In the genomic region with DNA sequence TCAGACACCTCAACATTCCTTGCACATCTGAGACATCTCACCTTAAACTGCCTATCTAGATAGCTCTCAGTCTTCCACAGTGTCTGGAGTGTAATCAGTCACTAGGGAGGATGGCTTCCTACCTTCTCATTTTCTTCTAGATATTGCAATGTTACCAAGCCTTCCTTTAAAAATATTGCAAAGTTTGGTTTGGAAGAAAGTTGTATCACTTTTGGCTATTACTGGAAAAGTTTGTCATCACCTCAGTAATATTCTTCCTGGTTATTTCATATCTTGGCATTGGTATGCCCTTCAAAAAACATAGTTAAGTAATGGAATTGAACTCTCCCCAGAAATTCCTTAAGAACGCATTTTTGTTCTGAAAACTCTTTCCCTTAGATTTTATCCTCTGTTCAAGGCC, we compare ENCODE assay signal across 25 cellular contexts.
"Had no signal": no experiment of that assay in that cellular context is flagged by ENCODE, and none has a peak within 500 bp of the region (broad histone marks: within the 10 kb centered on the region; RNA-seq: fewer than 3 reads in every experiment).

No MANE protein-coding gene starts in this region.

- FAIRE-seq: endothelial cell of umbilical vein, TTC549 had no signal

- DNase-seq: activated CD4-positive, alpha-beta T cell treated with anti-CD3 and anti-CD28 coated beads for 1 hour; activated gamma-delta T cell treated with Interleukin-2 at 50 U/mL for 16 hours; activated T-cell treated with anti-CD3 and anti-CD28 coated beads, Interleukin-2, amount 50 U/mL, for 1 hour; colonic mucosa; dorsolateral prefrontal cortex; effector memory CD8-positive, alpha-beta T cell; heart left ventricle; islet precursor cell; left colon; lower lobe of right lung; naive thymus-derived CD4-positive, alpha-beta T cell; occipital lobe; stimulated activated CD4-positive, alpha-beta T cell treated with anti-CD3 and anti-CD28 coated beads, Interleukin-2, amount 100 ng/mL, for 48 hours; stimulated activated CD8-positive, alpha-beta memory T cell treated with anti-CD3 and anti-CD28 coated beads, Interleukin-4, amount 100 ng/mL, for 48 hours; stimulated activated naive CD4-positive, alpha-beta T cell; T-cell; thyroid gland; upper lobe of right lung had no signal

- H3K4me3 ChIP-seq: ascending aorta, colonic mucosa, dorsolateral prefrontal cortex, heart left ventricle, lower lobe of right lung, thyroid gland, upper lobe of right lung had no signal

- H3K9me3 ChIP-seq: ascending aorta, colonic mucosa, lower lobe of right lung, thyroid gland, upper lobe of right lung had no signal

- H3K36me3 ChIP-seq: ascending aorta, colonic mucosa, heart left ventricle, lower lobe of right lung, thyroid gland, upper lobe of right lung had no signal

- H3K4me1 Mint-ChIP-seq: activated naive CD4-positive, alpha-beta T cell treated with anti-CD3 and anti-CD28 coated beads, Interleukin-2, amount 50 U/mL, for 24 hours; central memory CD8-positive, alpha-beta T cell; naive thymus-derived CD4-positive, alpha-beta T cell; neural crest cell; T-cell had no signal

- H3K27ac ChIP-seq: ascending aorta, colonic mucosa, dorsolateral prefrontal cortex, lower lobe of right lung, thyroid gland, upper lobe of right lung had no signal

- H3K9me3 Mint-ChIP-seq: neural crest cell had no signal

- H3K36me3 Mint-ChIP-seq: activated naive CD4-positive, alpha-beta T cell treated with anti-CD3 and anti-CD28 coated beads, Interleukin-2, amount 50 U/mL, for 24 hours; naive thymus-derived CD4-positive, alpha-beta T cell; T-cell had no signal

- H3K4me1 ChIP-seq: ascending aorta, colonic mucosa, lower lobe of right lung, thyroid gland, upper lobe of right lung had no signal

- H3K27me3 Mint-ChIP-seq: activated naive CD4-positive, alpha-beta T cell treated with anti-CD3 and anti-CD28 coated beads, Interleukin-2, amount 50 U/mL, for 24 hours; central memory CD8-positive, alpha-beta T cell; effector memory CD8-positive, alpha-beta T cell; naive thymus-derived CD4-positive, alpha-beta T cell; T-cell had no signal

- ATAC-seq: effector memory CD8-positive, alpha-beta T cell; esophagus mucosa; left colon; lower lobe of right lung; naive thymus-derived CD4-positive, alpha-beta T cell; T-cell; upper lobe of right lung had no signal

- H3K27me3 ChIP-seq: ascending aorta, colonic mucosa, dorsolateral prefrontal cortex, heart left ventricle, thyroid gland, upper lobe of right lung had no signal

- H3K4me3 Mint-ChIP-seq: activated naive CD4-positive, alpha-beta T cell treated with anti-CD3 and anti-CD28 coated beads, Interleukin-2, amount 50 U/mL, for 24 hours; central memory CD8-positive, alpha-beta T cell; effector memory CD8-positive, alpha-beta T cell; naive thymus-derived CD4-positive, alpha-beta T cell; neural crest cell; T-cell had no signal

- H3K27ac Mint-ChIP-seq: activated naive CD4-positive, alpha-beta T cell treated with anti-CD3 and anti-CD28 coated beads, Interleukin-2, amount 50 U/mL, for 24 hours; effector memory CD8-positive, alpha-beta T cell; naive thymus-derived CD4-positive, alpha-beta T cell; T-cell had no signal
